ENCODE assay signal across 7 cellular contexts in the genomic region with DNA sequence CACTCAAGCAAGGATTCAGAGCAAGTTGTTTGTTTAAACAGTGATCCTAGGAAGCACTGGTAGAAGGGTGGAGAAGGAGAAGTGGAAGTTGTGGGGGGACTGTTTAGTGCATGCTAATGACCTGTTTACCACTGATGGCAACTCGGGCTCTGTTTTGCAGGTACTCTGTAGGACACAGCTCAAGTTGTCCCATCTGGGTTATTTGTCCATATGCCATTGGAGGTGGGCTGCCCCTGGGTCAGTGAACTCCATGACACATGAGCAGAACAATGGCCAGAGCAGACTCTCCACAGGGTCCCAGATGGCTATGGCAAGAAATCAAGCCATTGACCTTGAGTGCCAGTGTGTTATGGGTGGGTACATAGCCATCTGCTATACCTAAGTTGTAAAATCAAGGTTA.
"Had no signal": no experiment of that assay in that cellular context is flagged by ENCODE, and none has a peak within 500 bp of the region (broad histone marks: within the 10 kb centered on the region; RNA-seq: fewer than 3 reads in every experiment).

No MANE protein-coding gene starts in this region.

- H3K36me3 ChIP-seq: HAP-1 had no signal

- H3K27ac ChIP-seq: GM23248 had no signal

- H3K9me3 ChIP-seq: HAP-1 had no signal

- H3K4me2 ChIP-seq: GM23338 had no signal

- H2AFZ ChIP-seq: GM23248, GM23338 had no signal

- H3K4me1 ChIP-seq: HAP-1 had no signal

- DNase-seq: GM23248, H7, H9, HCEC 1CT, HFFc6 had no signal

- H3K9ac ChIP-seq: GM23248 had no signal

- H3K4me3 ChIP-seq: GM23248, GM23338, HAP-1 had no signal
